ENCODE assay signal across 10 cellular contexts in genomic region chr4:17812801-17813200, GRCh38. TPM values are rescaled to one million over a fixed set of nuclear protein-coding genes. Genes with fewer than 3 reads are reported as not detected.
DNase-seq lines count a peak whose midpoint lies in the region; ATAC-seq, FAIRE-seq and TF ChIP-seq lines count a peak whose summit lies in the region.
"Had no signal": no experiment of that assay in that cellular context is flagged by ENCODE, and none has a peak within 500 bp of the region (broad histone marks: within the 10 kb centered on the region; RNA-seq: fewer than 3 reads in every experiment).

No MANE protein-coding gene starts in this region.

- no peak overlapping the region for H3K27ac ChIP-seq in PC-9
- peak overlapping the region; percentile 68 for H3K27ac ChIP-seq in endothelial cell of umbilical vein (ENCODE audit: insufficient read depth, low read depth, low read length)
- H3K27ac ChIP-seq in smooth muscle cell (ENCODE audit: low read depth): no peak overlapping the region
- H3K27ac ChIP-seq: heart right ventricle had no signal

- no peaks in the 10 kb centered on the region for H3K9me1 ChIP-seq in endothelial cell of umbilical vein (replicated peaks; ENCODE audit: control insufficient read depth, extremely low read depth, insufficient read depth, low read length)

- peaks cover 25% of the 10 kb centered on the region for H3K4me1 Mint-ChIP-seq in activated naive CD4-positive, alpha-beta T cell treated with anti-CD3 and anti-CD28 coated beads for 36 hours (ENCODE audit: low read depth)

- dilution Hi-C loops in endothelial cell of umbilical vein (cut with MboI; ENCODE audit: extremely low pct_ligation_motif_present, low sequenced_read_pairs): no loop called here

- H3K4me3 Mint-ChIP-seq in activated naive CD4-positive, alpha-beta T cell treated with anti-CD3 and anti-CD28 coated beads for 36 hours: peak overlapping the region; percentile 27

- FAIRE-seq in endothelial cell of umbilical vein (lab: Jason Lieb, UNC): no peak

- H4K20me1 ChIP-seq in PC-9 (ENCODE audit: insufficient read depth) (peaks cover 6% of the 10 kb centered on the region; the same call in 1 of the 2 replicates), endothelial cell of umbilical vein (replicated peaks; ENCODE audit: control insufficient read depth, extremely low read depth, insufficient read depth, low read length) (peaks cover 1% of the 10 kb centered on the region), smooth muscle cell (ENCODE audit: low read depth) (peaks cover 20% of the 10 kb centered on the region)

- no peak for TF ChIP-seq POLR2A in endothelial cell of umbilical vein (IDR thresholded peaks at IDR 0.05; ENCODE audit: low read depth, low read length)

- BruUV-seq in PC-9 (replicated peaks; lab: Mats Ljungman, UMichigan) (no TSS peak), endothelial cell of umbilical vein (replicated peaks; lab: Mats Ljungman, UMichigan) (no TSS peak)

- no peaks in the 10 kb centered on the region for H3F3A ChIP-seq in PC-9 (ENCODE audit: insufficient read depth, low read depth)
- H3F3A ChIP-seq in smooth muscle cell (ENCODE audit: low read depth): no peaks in the 10 kb centered on the region

- H3K4me2 ChIP-seq in PC-9 (peak overlapping the region; percentile 88), endothelial cell of umbilical vein (ENCODE audit: insufficient read depth, low read length) (peak overlapping the region; percentile 97), smooth muscle cell (peak overlapping the region; percentile 90)

- 75% methylated on average over 3 of the region's 3 CpGs for WGBS in smooth muscle cell (ENCODE audit: low lambda C conversion rate)

- H3K4me1 ChIP-seq in PC-9 (replicated peaks; ENCODE audit: insufficient read depth) (peaks cover 26% of the 10 kb centered on the region), endothelial cell of umbilical vein (ENCODE audit: control insufficient read depth, extremely low read depth, insufficient read depth, low read length) (peaks cover 38% of the 10 kb centered on the region), smooth muscle cell (ENCODE audit: low read depth) (peaks cover 35% of the 10 kb centered on the region)

- peaks cover 5% of the 10 kb centered on the region; the same call in 1 of the 2 replicates for H3K36me3 ChIP-seq in PC-9 (ENCODE audit: low read depth)
- H3K36me3 ChIP-seq in endothelial cell of umbilical vein (ENCODE audit: control insufficient read depth in 2 of 2, extremely low read depth in 1 of 2, insufficient read depth in 2 of 2, low read length in 2 of 2): peaks cover 0 to 5% of the 10 kb centered on the region in 2 experiments
- H3K36me3 ChIP-seq in smooth muscle cell (ENCODE audit: low read depth): no peaks in the 10 kb centered on the region
- H3K36me3 ChIP-seq: heart right ventricle had no signal

- peak overlapping the region; percentile 92 for H3K9ac ChIP-seq in endothelial cell of umbilical vein (replicated peaks; ENCODE audit: extremely low read depth, insufficient read depth, low read length)
- H3K9ac ChIP-seq in smooth muscle cell (ENCODE audit: low read depth): no peak overlapping the region

- POLR2A ChIA-PET in PC-9 (lab: Charles Lee; ENCODE audit: unreplicated experiment) (no interaction called here), endothelial cell of umbilical vein (lab: Charles Lee) (no interaction called here)

- H3K79me2 ChIP-seq in PC-9 (ENCODE audit: low read depth) (peaks cover 90% of the 10 kb centered on the region), endothelial cell of umbilical vein (ENCODE audit: control insufficient read depth, insufficient read depth, low read length) (peaks cover 95% of the 10 kb centered on the region), smooth muscle cell (ENCODE audit: low read depth) (peaks cover 69% of the 10 kb centered on the region)

- peaks cover 50% of the 10 kb centered on the region for H3K36me3 Mint-ChIP-seq in activated naive CD4-positive, alpha-beta T cell treated with anti-CD3 and anti-CD28 coated beads for 36 hours (ENCODE audit: low read depth)

- no peak for ATAC-seq in GM21423 (IDR thresholded peaks at IDR 0.05; ENCODE audit: unreplicated experiment)
- ATAC-seq: heart right ventricle had no signal

- H3K27ac Mint-ChIP-seq in activated naive CD4-positive, alpha-beta T cell treated with anti-CD3 and anti-CD28 coated beads for 36 hours: no peak overlapping the region

- H3K9me3 Mint-ChIP-seq in activated naive CD4-positive, alpha-beta T cell treated with anti-CD3 and anti-CD28 coated beads for 36 hours: no peaks in the 10 kb centered on the region

- TF ChIP-seq CTCF in PC-9 (conservative IDR thresholded peaks at IDR 0.05) (no peak), endothelial cell of umbilical vein (IDR thresholded peaks at IDR 0.05; ENCODE audit: extremely low read depth in 1 of 2, insufficient read depth in 1 of 2, low read depth in 1 of 2, low read length in 2 of 2) (no peak), smooth muscle cell (IDR thresholded peaks at IDR 0.05; ENCODE audit: borderline replicate concordance, insufficient read depth, poor library complexity, severe bottlenecking) (no peak)

- H3K9me3 ChIP-seq in PC-9 (ENCODE audit: insufficient read depth, low read depth) (no peaks in the 10 kb centered on the region), endothelial cell of umbilical vein (replicated peaks; ENCODE audit: control insufficient read depth, insufficient read depth, low read length) (no peaks in the 10 kb centered on the region), smooth muscle cell (replicated peaks; ENCODE audit: low read depth) (no peaks in the 10 kb centered on the region)
- H3K9me3 ChIP-seq: heart right ventricle had no signal

- H3K9me2 ChIP-seq in PC-9 (ENCODE audit: insufficient read depth): no peaks in the 10 kb centered on the region

- intact Hi-C loops in activated naive CD4-positive, alpha-beta T cell treated with anti-CD3 and anti-CD28 coated beads for 36 hours (cut with micrococcal nuclease): loop anchor here (10.0 kb wide), 1 partner anchor 1588 kb away; the partner anchor contains the start of gene TAPT1
- intact Hi-C loops in PC-9 (cut with micrococcal nuclease; ENCODE audit: unreplicated experiment): loop anchor here (5.0 to 10.0 kb wide), 2 partner anchors 210 to 238 kb away; partner anchors contain the start of genes LAP3 and LCORL
- intact Hi-C loops in endothelial cell of umbilical vein (cut with micrococcal nuclease): loop anchor here (5.0 kb wide), 3 partner anchors 176 to 720 kb away; no protein-coding TSS in a partner anchor

- no peaks in the 10 kb centered on the region for H3K27me3 Mint-ChIP-seq in activated naive CD4-positive, alpha-beta T cell treated with anti-CD3 and anti-CD28 coated beads for 36 hours (ENCODE audit: low read depth)

- DNase-seq in activated naive CD4-positive, alpha-beta T cell treated with anti-CD3 and anti-CD28 coated beads for 36 hours: no peak
- DNase-seq in activated naive CD4-positive, alpha-beta T cell (lab: John Stamatoyannopoulos, UW): no peak
- DNase-seq in PC-9 (no peak), endothelial cell of umbilical vein (ENCODE audit: low read depth, low spot score) (peak; percentile 50), smooth muscle cell (lab: John Stamatoyannopoulos, UW; ENCODE audit: unreplicated experiment) (no peak), T1000 (lab: John Stamatoyannopoulos, UW) (no peak)
- no peak for DNase-seq in effector CD8-positive, alpha-beta T cell (lab: John Stamatoyannopoulos, UW)
- DNase-seq: heart right ventricle, NCI-H226 had no signal

- H3K27me3 ChIP-seq in PC-9 (ENCODE audit: insufficient read depth, low read depth) (no peaks in the 10 kb centered on the region), endothelial cell of umbilical vein (ENCODE audit: control insufficient read depth in 2 of 2, insufficient read depth in 2 of 2, low read length in 2 of 2) (no peaks in the 10 kb centered on the region), smooth muscle cell (ENCODE audit: low read depth) (no peaks in the 10 kb centered on the region)
- H3K27me3 ChIP-seq: heart right ventricle had no signal

- H3K4me3 ChIP-seq in PC-9: peak overlapping the region; percentile 89; the same call in 1 of the 2 replicates
- H3K4me3 ChIP-seq in endothelial cell of umbilical vein (replicated peaks in 1 of 3; ENCODE audit: insufficient read depth in 1 of 3, low read depth in 1 of 3, low read length in 3 of 3): peak overlapping the region in 2 of 3 experiments; percentile 86 to 97
- peak overlapping the region; percentile 83 for H3K4me3 ChIP-seq in smooth muscle cell

- H2AFZ ChIP-seq in PC-9 (no peak overlapping the region), endothelial cell of umbilical vein (ENCODE audit: low read depth, low read length) (no peak overlapping the region), smooth muscle cell (ENCODE audit: low read depth) (peak overlapping the region; percentile 92)

- CTCF ChIA-PET in activated naive CD4-positive, alpha-beta T cell treated with anti-CD3 and anti-CD28 coated beads for 36 hours (lab: Charles Lee): no interaction called here
- CTCF ChIA-PET in PC-9 (lab: Charles Lee): no interaction called here
- CTCF ChIA-PET in endothelial cell of umbilical vein (lab: Charles Lee): interaction anchor here (0.6 kb wide), 1 partner anchor 20 kb away, joined by 3 read pairs; no protein-coding TSS in a partner anchor

RNA-seq across cellular contexts. Expression of gene NCAPG, which starts 2.0 kb away (rescaled TPM):
- total RNA-seq in activated naive CD4-positive, alpha-beta T cell treated with anti-CD3 and anti-CD28 coated beads for 36 hours: 10 to 100 TPM; 70.2 to 78.4 TPM
- total RNA-seq in PC-9 (2021): 36.8 and 53.7 TPM in 2 replicates
- total RNA-seq in endothelial cell of umbilical vein: 63.4 and 66.4 TPM in 2 replicates
- polyA plus RNA-seq in endothelial cell of umbilical vein: 7.5 and 11.6 TPM in 2 replicates
- 17.1 and 18.0 TPM in 2 replicates for polyA plus RNA-seq in endothelial cell of umbilical vein (2011; cell fraction: cytosol; rRNA removed)
- 21.5 and 42.3 TPM in 2 replicates for polyA plus RNA-seq in endothelial cell of umbilical vein (2011; cell fraction: nucleus; rRNA removed)
- polyA plus RNA-seq in endothelial cell of umbilical vein (2012): 13.0 and 39.7 TPM in 2 replicates
- 18.8 and 25.2 TPM in 2 replicates for polyA minus RNA-seq in endothelial cell of umbilical vein
- 24.2 TPM for polyA minus RNA-seq in endothelial cell of umbilical vein (2011; cell fraction: cytosol; rRNA and poly(A)+ RNA removed)
- polyA minus RNA-seq in endothelial cell of umbilical vein (2011; cell fraction: nucleus; rRNA and poly(A)+ RNA removed): 33.9 and 45.7 TPM in 2 replicates
- 19.6 and 20.1 TPM in 2 replicates for total RNA-seq in smooth muscle cell
- 2.7 and 6.9 TPM in 2 replicates for polyA plus RNA-seq in smooth muscle cell

RNA-seq across cellular contexts. Expression of gene DCAF16, which starts 2.2 kb away (rescaled TPM):
- 10 to 100 TPM; 46.6 to 48.5 TPM for total RNA-seq in activated naive CD4-positive, alpha-beta T cell treated with anti-CD3 and anti-CD28 coated beads for 36 hours
- total RNA-seq in PC-9 (2021) (53.2 and 54.2 TPM in 2 replicates), endothelial cell of umbilical vein (29.0 and 35.0 TPM in 2 replicates), smooth muscle cell (19.3 and 19.4 TPM in 2 replicates)
- polyA plus RNA-seq in endothelial cell of umbilical vein (12.5 and 13.8 TPM in 2 replicates), smooth muscle cell (6.5 and 9.3 TPM in 2 replicates)
- 15.0 and 16.5 TPM in 2 replicates for polyA plus RNA-seq in endothelial cell of umbilical vein (2011; cell fraction: cytosol; rRNA removed)
- 26.1 and 31.3 TPM in 2 replicates for polyA plus RNA-seq in endothelial cell of umbilical vein (2011; cell fraction: nucleus; rRNA removed)
- polyA plus RNA-seq in endothelial cell of umbilical vein (2012): 13.9 and 14.7 TPM in 2 replicates
- polyA minus RNA-seq in endothelial cell of umbilical vein: 17.8 and 25.2 TPM in 2 replicates
- polyA minus RNA-seq in endothelial cell of umbilical vein (2011; cell fraction: cytosol; rRNA and poly(A)+ RNA removed): 16.1 TPM
- 30.7 and 40.7 TPM in 2 replicates for polyA minus RNA-seq in endothelial cell of umbilical vein (2011; cell fraction: nucleus; rRNA and poly(A)+ RNA removed)

RNA-seq across cellular contexts. Expression of gene FAM184B, which starts 31.4 kb away (rescaled TPM):
- total RNA-seq in activated naive CD4-positive, alpha-beta T cell treated with anti-CD3 and anti-CD28 coated beads for 36 hours: not detected
- total RNA-seq in PC-9 (2021) (not detected in 2 replicates), endothelial cell of umbilical vein (not detected in 2 replicates), smooth muscle cell (not detected in 2 replicates)
- polyA plus RNA-seq in endothelial cell of umbilical vein (not detected in 2 replicates), smooth muscle cell (0.06 TPM in 1 of 2 replicates, not detected in the other)
- 0.01 TPM in 1 of 2 replicates, not detected in the other for polyA plus RNA-seq in endothelial cell of umbilical vein (2011; cell fraction: cytosol; rRNA removed)
- 0.01 TPM in 1 of 2 replicates, not detected in the other for polyA plus RNA-seq in endothelial cell of umbilical vein (2011; cell fraction: nucleus; rRNA removed)
- polyA plus RNA-seq in endothelial cell of umbilical vein (2012): not detected in 2 replicates
- not detected in 2 replicates for polyA minus RNA-seq in endothelial cell of umbilical vein
- not detected for polyA minus RNA-seq in endothelial cell of umbilical vein (2011; cell fraction: cytosol; rRNA and poly(A)+ RNA removed)
- polyA minus RNA-seq in endothelial cell of umbilical vein (2011; cell fraction: nucleus; rRNA and poly(A)+ RNA removed): not detected in 2 replicates
- total RNA-seq: heart right ventricle had no signal
